ENCODE assay signal across 1 cellular context in the genomic region with DNA sequence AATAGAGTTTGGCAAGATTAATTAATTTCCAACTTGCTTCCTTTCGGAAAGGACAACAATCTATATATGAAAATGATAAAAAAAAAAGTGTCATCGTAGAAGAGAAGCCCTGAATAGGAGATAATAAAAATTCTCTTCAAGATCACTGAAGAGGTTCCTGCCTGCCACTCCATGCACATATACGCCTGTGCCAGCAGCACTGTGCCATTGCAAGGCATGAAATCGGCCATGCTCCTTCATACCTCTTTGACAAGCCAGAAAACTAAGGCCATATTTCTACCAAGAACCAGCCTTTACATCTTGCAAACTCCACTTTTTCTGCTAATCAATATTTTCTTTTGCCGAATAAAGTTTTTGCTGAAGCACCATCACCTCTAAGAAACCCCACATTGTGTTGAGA.
TF ChIP-seq lines count a peak whose summit lies in the region.

No MANE protein-coding gene starts in this region.

TF ChIP-seq in HepG2, 621 proteins besides CTCF, POLR2A, EP300 and RAD21:
- TF ChIP-seq PRDM10 (CRISPR knock-in tag; IDR thresholded peaks at IDR 0.05; ENCODE audit: low read depth) (no peak), KAT7 (CRISPR knock-in tag; IDR thresholded peaks at IDR 0.05; ENCODE audit: borderline replicate concordance) (no peak), NKX3-1 (CRISPR knock-in tag; IDR thresholded peaks at IDR 0.05) (no peak), HDAC1 (CRISPR knock-in tag; IDR thresholded peaks at IDR 0.05) (no peak), AHDC1 (CRISPR knock-in tag; IDR thresholded peaks at IDR 0.05; ENCODE audit: borderline replicate concordance) (no peak), RFX3 (CRISPR knock-in tag; IDR thresholded peaks at IDR 0.05) (no peak), POGK (CRISPR knock-in tag; conservative IDR thresholded peaks at IDR 0.05) (no peak), NFIC (IDR thresholded peaks at IDR 0.05; ENCODE audit: low read length) (no peak), CBFB (CRISPR knock-in tag; IDR thresholded peaks at IDR 0.05) (no peak), SCMH1 (CRISPR knock-in tag; IDR thresholded peaks at IDR 0.05; ENCODE audit: borderline replicate concordance) (no peak), GATAD1 (CRISPR knock-in tag; IDR thresholded peaks at IDR 0.05) (no peak), SAP130 (CRISPR knock-in tag; IDR thresholded peaks at IDR 0.05; ENCODE audit: low read depth) (no peak), MTF1 (CRISPR knock-in tag; IDR thresholded peaks at IDR 0.05) (no peak), ZSCAN31 (CRISPR knock-in tag; IDR thresholded peaks at IDR 0.05; ENCODE audit: low read depth) (no peak), ZNF570 (CRISPR knock-in tag; IDR thresholded peaks at IDR 0.05; ENCODE audit: borderline replicate concordance) (no peak)
- TF ChIP-seq, protein P1, sequence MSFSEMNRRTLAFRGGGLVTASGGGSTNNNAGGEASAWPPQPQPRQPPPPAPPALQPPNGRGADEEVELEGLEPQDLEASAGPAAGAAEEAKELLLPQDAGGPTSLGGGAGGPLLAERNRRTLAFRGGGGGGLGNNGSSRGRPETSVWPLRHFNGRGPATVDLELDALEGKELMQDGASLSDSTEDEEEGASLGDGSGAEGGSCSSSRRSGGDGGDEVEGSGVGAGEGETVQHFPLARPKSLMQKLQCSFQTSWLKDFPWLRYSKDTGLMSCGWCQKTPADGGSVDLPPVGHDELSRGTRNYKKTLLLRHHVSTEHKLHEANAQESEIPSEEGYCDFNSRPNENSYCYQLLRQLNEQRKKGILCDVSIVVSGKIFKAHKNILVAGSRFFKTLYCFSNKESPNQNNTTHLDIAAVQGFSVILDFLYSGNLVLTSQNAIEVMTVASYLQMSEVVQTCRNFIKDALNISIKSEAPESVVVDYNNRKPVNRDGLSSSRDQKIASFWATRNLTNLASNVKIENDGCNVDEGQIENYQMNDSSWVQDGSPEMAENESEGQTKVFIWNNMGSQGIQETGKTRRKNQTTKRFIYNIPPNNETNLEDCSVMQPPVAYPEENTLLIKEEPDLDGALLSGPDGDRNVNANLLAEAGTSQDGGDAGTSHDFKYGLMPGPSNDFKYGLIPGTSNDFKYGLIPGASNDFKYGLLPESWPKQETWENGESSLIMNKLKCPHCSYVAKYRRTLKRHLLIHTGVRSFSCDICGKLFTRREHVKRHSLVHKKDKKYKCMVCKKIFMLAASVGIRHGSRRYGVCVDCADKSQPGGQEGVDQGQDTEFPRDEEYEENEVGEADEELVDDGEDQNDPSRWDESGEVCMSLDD (CRISPR knock-in tag; IDR thresholded peaks at IDR 0.05; ENCODE audit: borderline replicate concordance): no peak
- TF ChIP-seq, protein P2, sequence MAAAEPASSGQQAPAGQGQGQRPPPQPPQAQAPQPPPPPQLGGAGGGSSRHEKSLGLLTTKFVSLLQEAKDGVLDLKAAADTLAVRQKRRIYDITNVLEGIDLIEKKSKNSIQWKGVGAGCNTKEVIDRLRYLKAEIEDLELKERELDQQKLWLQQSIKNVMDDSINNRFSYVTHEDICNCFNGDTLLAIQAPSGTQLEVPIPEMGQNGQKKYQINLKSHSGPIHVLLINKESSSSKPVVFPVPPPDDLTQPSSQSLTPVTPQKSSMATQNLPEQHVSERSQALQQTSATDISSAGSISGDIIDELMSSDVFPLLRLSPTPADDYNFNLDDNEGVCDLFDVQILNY (CRISPR knock-in tag; conservative IDR thresholded peaks at IDR 0.05): no peak
